ENCODE assay signal across 9 cellular contexts in genomic region chr1:209513226-209513625, GRCh38.
DNase-seq lines count a peak whose midpoint lies in the region; ATAC-seq and TF ChIP-seq lines count a peak whose summit lies in the region.
"Had no signal": no experiment of that assay in that cellular context is flagged by ENCODE, and none has a peak within 500 bp of the region (broad histone marks: within the 10 kb centered on the region; RNA-seq: fewer than 3 reads in every experiment).

No MANE protein-coding gene starts in this region.

- TF ChIP-seq EP300 in tibial nerve (IDR thresholded peaks at IDR 0.05): no peak

- no peaks in the 10 kb centered on the region for H3K4me1 ChIP-seq in tibial nerve
- H3K4me1 ChIP-seq: vagina had no signal

- H3K4me3 ChIP-seq in tibial nerve: no peak overlapping the region
- H3K4me3 ChIP-seq: vagina had no signal

- H3K36me3 ChIP-seq in tibial nerve: no peaks in the 10 kb centered on the region
- H3K36me3 ChIP-seq: vagina had no signal

- TF ChIP-seq POLR2A in tibial nerve (IDR thresholded peaks at IDR 0.05): no peak

- DNase-seq in NCI-H1930 (lab: John Stamatoyannopoulos, UW): peak; percentile 11 to 22
- peak; percentile 11 for DNase-seq in UCSD-AML1 (lab: John Stamatoyannopoulos, UW; ENCODE audit: unreplicated experiment)
- peak; percentile 72 for DNase-seq in kidney tubule cell (ENCODE audit: low spot score)
- no peak for DNase-seq in hippocampal formation (lab: John Stamatoyannopoulos, UW)
- no peak for DNase-seq in tibial nerve (ENCODE audit: low spot score in 2 of 2)
- no peak for DNase-seq in NK-92 (lab: John Stamatoyannopoulos, UW; ENCODE audit: unreplicated experiment)

- TF ChIP-seq CTCF in C4-2B (conservative IDR thresholded peaks at IDR 0.05) (peak; percentile 75), tibial nerve (IDR thresholded peaks at IDR 0.05) (no peak)

- no peaks in the 10 kb centered on the region for H3K27me3 ChIP-seq in tibial nerve
- H3K27me3 ChIP-seq: vagina had no signal

- no peak overlapping the region for H3K27ac ChIP-seq in C4-2B
- H3K27ac ChIP-seq in tibial nerve: no peak overlapping the region
- H3K27ac ChIP-seq: vagina had no signal

- 56 to 60% methylated on average over 5 of the region's 5 CpGs for WGBS in tibial nerve, 2 donors

- H3K9me3 ChIP-seq in tibial nerve: peaks cover 0 to 5% (median 0%) of the 10 kb centered on the region in 4 donors
- H3K9me3 ChIP-seq: vagina had no signal

- ATAC-seq in GM21423 (IDR thresholded peaks at IDR 0.05; ENCODE audit: unreplicated experiment): peak; percentile 55

Comparison
In these comparisons a context has a peak if more than half of its experiments do, and no peak if none do; other contexts are left out.
1. DNase-seq: peak in NCI-H1930 (2 of 2), UCSD-AML1 (single experiment) and kidney tubule cell (single experiment); none in hippocampal formation (0 of 2), tibial nerve (0 of 2) and NK-92 (single experiment).